12 cellular contexts compared by ENCODE assay signal in the genomic region with DNA sequence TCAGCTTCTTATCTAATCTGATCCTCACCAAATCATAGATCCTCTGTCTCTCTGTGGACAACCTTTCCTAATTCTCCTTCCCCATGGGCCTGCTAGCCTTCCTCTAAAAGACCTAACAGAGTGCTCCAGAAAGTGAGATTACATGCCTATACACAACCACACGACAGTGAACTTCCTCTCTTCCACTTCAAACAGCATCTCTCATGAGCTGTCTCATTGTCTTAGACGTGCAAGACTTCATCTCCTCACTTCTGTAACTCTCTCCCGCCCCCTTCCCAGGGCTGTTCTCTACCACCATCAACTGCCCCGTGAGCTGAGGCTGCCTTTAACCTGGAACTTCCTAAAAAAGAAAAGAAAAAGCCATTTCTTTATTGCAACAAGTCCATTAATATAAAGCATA. TPM values are rescaled to one million over a fixed set of nuclear protein-coding genes. Genes with fewer than 3 reads are reported as not detected.
DNase-seq lines count a peak whose midpoint lies in the region; ATAC-seq, FAIRE-seq and TF ChIP-seq lines count a peak whose summit lies in the region.
"Had no signal": no experiment of that assay in that cellular context is flagged by ENCODE, and none has a peak within 500 bp of the region (broad histone marks: within the 10 kb centered on the region; RNA-seq: fewer than 3 reads in every experiment).

No MANE protein-coding gene starts in this region.

- no peaks in the 10 kb centered on the region for H3K9me3 Mint-ChIP-seq in activated CD4-positive, alpha-beta T cell treated with anti-CD3 and anti-CD28 coated beads, Interleukin-2, amount 10 ng/mL, durations not matched to agents 24 days and 14 days
- no peaks in the 10 kb centered on the region for H3K9me3 Mint-ChIP-seq in astrocyte (ENCODE audit: unreplicated experiment)

- peak overlapping the region; percentile 20 for H3K9ac ChIP-seq in astrocyte (ENCODE audit: low read length)

- FAIRE-seq in astrocyte (lab: Jason Lieb, UNC), result no peak

- H3K27me3 ChIP-seq in astrocyte (ENCODE audit: insufficient read depth, low read length) (no peaks in the 10 kb centered on the region), lower lobe of right lung (ENCODE audit: low read depth) (no peaks in the 10 kb centered on the region), tibial artery (no peaks in the 10 kb centered on the region), aorta (ENCODE audit: control insufficient read depth in 1 of 2, insufficient read depth in 2 of 2, low read length in 1 of 2) (no peaks in the 10 kb centered on the region)

- H3K4me2 ChIP-seq in astrocyte (ENCODE audit: low read length), result no peak overlapping the region

- DNase-seq in activated CD4-positive, alpha-beta T cell treated with anti-CD3 and anti-CD28 coated beads, Interleukin-2, amount 10 ng/mL, durations not matched to agents 24 days and 14 days, result no peak
- DNase-seq in activated CD4-positive, alpha-beta T cell treated with anti-CD3 and anti-CD28 coated beads for 1 hour, result no peak
- DNase-seq in astrocyte (ENCODE audit: low read depth) (no peak), lower lobe of right lung (no peak), tibial artery (no peak), aorta (no peak), NCI-H1694 (lab: John Stamatoyannopoulos, UW) (no peak)
- no peak for DNase-seq in stimulated activated CD8-positive, alpha-beta memory T cell treated with anti-CD3 and anti-CD28 coated beads, Interleukin-4, amount 100 ng/mL, for 48 hours
- DNase-seq: ACHN, NCI-H1105 had no signal

- peaks cover 16% of the 10 kb centered on the region for H3K4me1 Mint-ChIP-seq in activated CD4-positive, alpha-beta T cell treated with anti-CD3 and anti-CD28 coated beads, Interleukin-2, amount 10 ng/mL, durations not matched to agents 24 days and 14 days
- peaks cover 90% of the 10 kb centered on the region for H3K4me1 Mint-ChIP-seq in astrocyte (ENCODE audit: low read depth, unreplicated experiment)

- H3K27me3 Mint-ChIP-seq in activated CD4-positive, alpha-beta T cell treated with anti-CD3 and anti-CD28 coated beads, Interleukin-2, amount 10 ng/mL, durations not matched to agents 24 days and 14 days, result no peaks in the 10 kb centered on the region
- H3K27me3 Mint-ChIP-seq in astrocyte (ENCODE audit: low read depth, unreplicated experiment), result no peaks in the 10 kb centered on the region

- peaks cover 100% of the 10 kb centered on the region for H4K20me1 ChIP-seq in astrocyte (ENCODE audit: insufficient read depth, low read length)

- peak overlapping the region; percentile 46 for H3K27ac Mint-ChIP-seq in activated CD4-positive, alpha-beta T cell treated with anti-CD3 and anti-CD28 coated beads, Interleukin-2, amount 10 ng/mL, durations not matched to agents 24 days and 14 days
- no peak overlapping the region for H3K27ac Mint-ChIP-seq in astrocyte (ENCODE audit: unreplicated experiment)

- H3K79me2 ChIP-seq in astrocyte (ENCODE audit: insufficient read depth, low read length), result peaks cover 100% of the 10 kb centered on the region

- H3K4me1 ChIP-seq in astrocyte (ENCODE audit: insufficient read depth, low read length) (peaks cover 60% of the 10 kb centered on the region), lower lobe of right lung (peaks cover 89% of the 10 kb centered on the region), tibial artery (peaks cover 12 to 92% (median 87%) of the 10 kb centered on the region in 4 donors), aorta (ENCODE audit: control insufficient read depth in 1 of 2, insufficient read depth in 2 of 2, low read length in 2 of 2) (peaks cover 0 to 8% of the 10 kb centered on the region in 2 donors)

- TF ChIP-seq CTCF in astrocyte (IDR thresholded peaks at IDR 0.05; ENCODE audit: insufficient read depth, low read depth, low read length), result no peak
- TF ChIP-seq CTCF in lower lobe of right lung (IDR thresholded peaks at IDR 0.05), result no peak
- no peak for TF ChIP-seq CTCF in tibial artery (IDR thresholded peaks at IDR 0.05)

- intact Hi-C loops in activated CD4-positive, alpha-beta T cell treated with anti-CD3 and anti-CD28 coated beads, Interleukin-2, amount 10 ng/mL, durations not matched to agents 24 days and 14 days (cut with micrococcal nuclease), result no loop called here
- intact Hi-C loops in lower lobe of right lung (cut with DNase I) (no loop called here), tibial artery (cut with DNase I; ENCODE audit: low total_unique reads) (no loop called here), aorta (cut with DNase I) (loop anchor here in 1 of 2 donors (5.0 kb wide), 1 partner anchor 38 kb away; no protein-coding TSS in a partner anchor)

- ATAC-seq in lower lobe of right lung (peak; percentile 13 to 37), aorta (ENCODE audit: low FRiP score) (no peak)

- H3K36me3 ChIP-seq in astrocyte (ENCODE audit: insufficient read depth, low read length), result peaks cover 60% of the 10 kb centered on the region
- peaks cover 49% of the 10 kb centered on the region for H3K36me3 ChIP-seq in lower lobe of right lung
- peaks cover 22 to 49% (median 36%) of the 10 kb centered on the region in 3 donors for H3K36me3 ChIP-seq in tibial artery
- peaks cover 0 to 6% of the 10 kb centered on the region in 2 donors for H3K36me3 ChIP-seq in aorta (ENCODE audit: control insufficient read depth in 1 of 2, insufficient read depth in 2 of 2, low read length in 1 of 2)

- no peak overlapping the region for H3K4me3 Mint-ChIP-seq in activated CD4-positive, alpha-beta T cell treated with anti-CD3 and anti-CD28 coated beads, Interleukin-2, amount 10 ng/mL, durations not matched to agents 24 days and 14 days
- no peak overlapping the region for H3K4me3 Mint-ChIP-seq in astrocyte (ENCODE audit: unreplicated experiment)

- H3K9me3 ChIP-seq in astrocyte (ENCODE audit: insufficient read depth, low read depth, low read length), result no peaks in the 10 kb centered on the region
- no peaks in the 10 kb centered on the region for H3K9me3 ChIP-seq in lower lobe of right lung
- H3K9me3 ChIP-seq in tibial artery, result no peaks in the 10 kb centered on the region
- H3K9me3 ChIP-seq in aorta (ENCODE audit: control insufficient read depth, low read length), result no peaks in the 10 kb centered on the region

- H3K36me3 Mint-ChIP-seq in activated CD4-positive, alpha-beta T cell treated with anti-CD3 and anti-CD28 coated beads, Interleukin-2, amount 10 ng/mL, durations not matched to agents 24 days and 14 days (ENCODE audit: low read depth), result peaks cover 26% of the 10 kb centered on the region
- H3K36me3 Mint-ChIP-seq in astrocyte (ENCODE audit: low read depth, unreplicated experiment), result peaks cover 42% of the 10 kb centered on the region

- no peak overlapping the region for H3K4me3 ChIP-seq in astrocyte (ENCODE audit: insufficient read depth, low read depth, low read length)
- no peak overlapping the region for H3K4me3 ChIP-seq in lower lobe of right lung
- peak overlapping the region in 1 of 2 donors; percentile 34 for H3K4me3 ChIP-seq in tibial artery
- no peak overlapping the region for H3K4me3 ChIP-seq in aorta (ENCODE audit: low read length in 2 of 2)

- 31 to 33% methylated on average over 4 of the region's 4 CpGs for WGBS in aorta, 2 donors

- H3K27ac ChIP-seq in astrocyte (ENCODE audit: low read depth, low read length), result no peak overlapping the region
- H3K27ac ChIP-seq in lower lobe of right lung, result peak overlapping the region; percentile 69
- peak overlapping the region; percentile 95 to 98 for H3K27ac ChIP-seq in tibial artery
- H3K27ac ChIP-seq in aorta (ENCODE audit: low read depth in 1 of 2, low read length in 2 of 2), result peak overlapping the region in 1 of 2 donors; percentile 47

- no peak overlapping the region for H2AFZ ChIP-seq in astrocyte (ENCODE audit: low read depth, low read length)

RNA-seq across cellular contexts. Expression of a gene that starts 14.1 kb away (rescaled TPM):
- total RNA-seq in activated CD4-positive, alpha-beta T cell treated with anti-CD3 and anti-CD28 coated beads, Interleukin-2, amount 10 ng/mL, durations not matched to agents 24 days and 14 days, result not detected in 2 replicates
- total RNA-seq in astrocyte (not detected in 2 replicates), lower lobe of right lung (not detected), aorta (under 1 TPM; 0.36 to 0.81 TPM)
- not detected for polyA plus RNA-seq in aorta
- total RNA-seq: omental fat pad, RPMI7951 had no signal
